ENCODE assay signal across 5 cellular contexts in the genomic region with DNA sequence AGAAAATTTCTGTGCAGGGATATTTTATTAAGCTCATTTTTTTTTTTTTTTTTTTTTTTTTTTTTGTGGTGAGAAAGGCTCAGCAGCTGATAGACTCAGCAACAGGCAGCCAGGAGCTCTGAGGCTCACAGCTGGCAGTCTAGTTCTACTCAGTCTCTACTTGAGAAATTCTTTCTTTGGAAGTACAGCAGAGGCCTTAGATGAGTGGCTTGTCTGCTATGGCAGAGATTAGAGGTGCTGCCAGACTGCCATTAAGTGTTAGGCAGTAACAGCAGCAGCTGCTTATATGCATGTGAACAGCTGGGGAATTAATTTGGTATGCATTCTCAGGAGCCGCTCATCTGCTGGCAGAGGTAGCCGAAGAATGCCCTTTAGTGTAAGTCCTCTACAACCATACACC. TPM values are rescaled to one million over a fixed set of nuclear protein-coding genes. Genes with fewer than 3 reads are reported as not detected.
"Had no signal": no experiment of that assay in that cellular context is flagged by ENCODE, and none has a peak within 500 bp of the region (broad histone marks: within the 10 kb centered on the region; RNA-seq: fewer than 3 reads in every experiment).

No MANE protein-coding gene starts in this region.

RNA-seq across cellular contexts. Expression of a gene that starts 33.4 kb away (rescaled TPM):
- total RNA-seq: activated CD8-positive, alpha-beta T cell treated with anti-CD3 and anti-CD28 coated beads for 36 hours; ascending aorta; esophagus muscularis mucosa; glomerular endothelial cell; WTC11 had no signal
